ENCODE assay signal across 8 cellular contexts in the genomic region with DNA sequence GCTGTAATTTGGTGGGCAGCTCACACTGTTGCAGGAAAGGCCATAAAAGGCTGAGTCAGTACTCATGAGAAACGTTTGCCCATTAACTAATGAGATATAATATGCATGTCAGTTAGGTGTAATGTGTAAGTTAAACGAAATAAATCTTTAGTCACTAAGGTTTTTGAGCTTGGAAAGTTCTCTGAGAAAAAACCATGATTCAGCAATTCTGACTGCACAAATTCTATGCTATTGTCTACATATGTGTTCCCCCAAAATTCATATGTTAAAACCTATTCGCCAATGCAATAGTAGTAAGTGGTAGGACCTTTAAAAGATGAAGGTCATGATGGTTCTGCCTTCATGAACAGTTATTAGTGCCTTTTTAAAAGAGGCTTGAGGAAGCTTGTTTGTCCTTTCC.
"Had no signal": no experiment of that assay in that cellular context is flagged by ENCODE, and none has a peak within 500 bp of the region (broad histone marks: within the 10 kb centered on the region; RNA-seq: fewer than 3 reads in every experiment).

No MANE protein-coding gene starts in this region.

- H3K27ac ChIP-seq: HL-60 had no signal

- DNase-seq: GOT3, H7, HFFc6, KG1 had no signal

- H3K4me3 ChIP-seq: HAP-1 had no signal

- H3K36me3 ChIP-seq: HAP-1 had no signal

- H3K4me3 Mint-ChIP-seq: HFFc6, IgD-negative memory B cell had no signal

- H3K4me1 Mint-ChIP-seq: IgD-negative memory B cell had no signal

- ATAC-seq: HCT116 had no signal

- H3K9me3 ChIP-seq: HAP-1 had no signal

- H3K27ac Mint-ChIP-seq: HFFc6, IgD-negative memory B cell had no signal

- H3K27me3 Mint-ChIP-seq: IgD-negative memory B cell had no signal

- H3K4me1 ChIP-seq: HAP-1 had no signal

- H3K36me3 Mint-ChIP-seq: IgD-negative memory B cell had no signal
